ENCODE assay signal across 12 cellular contexts in the genomic region with DNA sequence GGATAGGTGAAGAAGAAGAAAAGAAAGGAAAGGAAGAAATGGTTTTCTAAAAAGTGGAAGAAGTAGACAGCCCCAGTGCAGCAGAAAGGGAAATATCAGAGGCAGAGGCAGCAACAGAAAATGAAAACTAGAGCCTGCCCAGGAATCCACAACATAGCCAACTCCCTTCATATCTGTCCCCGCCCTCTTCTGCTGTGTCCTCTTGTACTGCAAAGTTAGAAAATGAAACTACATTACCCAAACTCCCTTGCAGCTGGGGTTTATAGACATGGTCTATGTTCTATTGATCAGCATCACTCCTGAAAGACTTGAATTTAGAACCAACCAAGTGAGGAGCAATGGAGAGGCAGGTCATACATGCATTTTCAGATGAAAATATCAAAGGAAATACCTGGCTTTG.
DNase-seq lines count a peak whose midpoint lies in the region; ATAC-seq, FAIRE-seq and TF ChIP-seq lines count a peak whose summit lies in the region.
"Had no signal": no experiment of that assay in that cellular context is flagged by ENCODE, and none has a peak within 500 bp of the region (broad histone marks: within the 10 kb centered on the region; RNA-seq: fewer than 3 reads in every experiment).

No MANE protein-coding gene starts in this region.

- intact Hi-C loops in CD14-positive monocyte (cut with micrococcal nuclease) (no loop called here), kidney (cut with DNase I) (no loop called here)

- DNase-seq in GM12865 (ENCODE audit: low read depth) (peak; percentile 33), astrocyte of the hippocampus (ENCODE audit: low read depth, low spot score) (peak; percentile 31), mucosa of gallbladder (ENCODE audit: low spot score) (peak; percentile 30), CD14-positive monocyte (ENCODE audit: low spot score) (no peak), GOT3 (lab: John Stamatoyannopoulos, UW) (no peak), kidney (no peak)
- DNase-seq: activated CD8-positive, alpha-beta memory T cell treated with anti-CD3 and anti-CD28 coated beads, Interleukin-2, amount 50 U/mL, for 48 hours; anterior cingulate cortex had no signal

- no peak overlapping the region for H3K4me3 Mint-ChIP-seq in CD14-positive monocyte
- H3K4me3 Mint-ChIP-seq: CD4-positive, CD25-positive, alpha-beta regulatory T cell had no signal

- peaks cover 4% of the 10 kb centered on the region for H3K4me1 Mint-ChIP-seq in CD14-positive monocyte
- H3K4me1 Mint-ChIP-seq: CD4-positive, CD25-positive, alpha-beta regulatory T cell had no signal

- H3K9me3 Mint-ChIP-seq in CD14-positive monocyte: peaks cover 0 to 4% (median 0%) of the 10 kb centered on the region in 7 donors

- no peaks in the 10 kb centered on the region for H3K9me3 ChIP-seq in kidney (ENCODE audit: control insufficient read depth in 1 of 2, low read length in 2 of 2)

- H3K4me1 ChIP-seq in kidney (ENCODE audit: control insufficient read depth in 1 of 2, insufficient read depth in 1 of 2, low read depth in 1 of 2, low read length in 2 of 2): no peaks in the 10 kb centered on the region

- H3K27ac Mint-ChIP-seq in CD14-positive monocyte: peak overlapping the region in 1 of 7 donors; percentile 50
- H3K27ac Mint-ChIP-seq: CD4-positive, CD25-positive, alpha-beta regulatory T cell had no signal

- no peak for FAIRE-seq in kidney (lab: Jason Lieb, UNC)
- FAIRE-seq: RCC 7860 had no signal

- H3K27me3 Mint-ChIP-seq in CD14-positive monocyte (ENCODE audit: low read depth in 3 of 3): peaks cover 2% of the 10 kb centered on the region in 3 donors

- no peaks in the 10 kb centered on the region for H3K36me3 ChIP-seq in kidney (ENCODE audit: control insufficient read depth in 1 of 2, insufficient read depth in 2 of 2, low read length in 2 of 2)

- no peaks in the 10 kb centered on the region for H3K36me3 Mint-ChIP-seq in CD14-positive monocyte
- H3K36me3 Mint-ChIP-seq: CD4-positive, CD25-positive, alpha-beta regulatory T cell had no signal

- no peak for TF ChIP-seq CTCF in GM12865 (IDR thresholded peaks at IDR 0.05; ENCODE audit: insufficient read depth, low read depth, low read length, missing control alignments)
- no peak for TF ChIP-seq CTCF in CD14-positive monocyte (IDR thresholded peaks at IDR 0.05)
- no peak for TF ChIP-seq CTCF in kidney (IDR thresholded peaks at IDR 0.05; ENCODE audit: borderline replicate concordance, extremely low read depth, insufficient read depth)

- H3K9ac ChIP-seq in kidney (ENCODE audit: low read length in 2 of 2): no peak overlapping the region

- H3K27ac ChIP-seq in kidney (ENCODE audit: low read depth in 2 of 2, low read length in 2 of 2): no peak overlapping the region

- H3K4me3 ChIP-seq in GM12865 (ENCODE audit: low read depth, low read length) (no peak overlapping the region), kidney (ENCODE audit: low read length in 2 of 2) (no peak overlapping the region)

- ATAC-seq in HG02943 (IDR thresholded peaks at IDR 0.05; ENCODE audit: low read depth, unreplicated experiment): peak; percentile 65
- no peak for ATAC-seq in GM18870 (IDR thresholded peaks at IDR 0.05; ENCODE audit: unreplicated experiment)

Comparison
In these comparisons a context has a peak if more than half of its experiments do, and no peak if none do; other contexts are left out.
1. DNase-seq: peak in GM12865 (single experiment), astrocyte of the hippocampus (single experiment) and mucosa of gallbladder (single experiment); none in CD14-positive monocyte (single experiment), GOT3 (single experiment) and kidney (single experiment).